Comparison of ENCODE assay signal across 28 cellular contexts in the genomic region with DNA sequence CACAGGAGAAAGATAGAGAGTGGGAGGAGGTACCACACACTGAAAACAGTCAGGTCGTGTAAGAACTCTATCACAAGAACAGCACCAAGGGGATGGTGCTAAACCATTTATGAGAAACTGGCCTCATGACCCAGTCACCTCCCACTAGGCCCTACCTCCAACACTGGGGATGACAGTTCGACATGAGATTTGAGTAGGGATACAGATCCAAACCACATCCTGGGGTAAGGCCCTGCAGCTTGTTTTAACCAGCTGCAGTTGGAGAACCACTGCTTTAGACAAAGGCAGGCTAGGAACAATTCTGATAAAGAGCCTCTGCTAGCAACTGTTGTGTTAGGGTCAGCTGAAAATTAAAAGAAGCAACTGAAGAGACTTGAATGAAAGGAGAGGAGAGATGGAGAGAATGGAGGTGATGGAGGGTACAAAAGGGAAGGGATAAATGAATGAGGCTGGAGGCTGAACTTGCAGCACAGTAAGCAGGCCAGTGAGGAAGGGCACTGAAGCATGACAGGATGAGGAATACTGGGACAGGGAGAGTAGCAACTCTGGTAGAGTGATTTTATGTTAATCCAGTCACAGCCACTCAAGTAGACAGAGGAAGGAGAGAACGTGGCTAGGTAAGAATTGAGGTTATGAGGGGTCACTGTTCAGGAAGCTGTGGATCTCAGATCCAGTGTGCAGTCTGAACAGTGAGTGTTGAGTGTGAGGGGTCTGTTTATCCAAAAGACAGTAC. TPM values are rescaled to one million over a fixed set of nuclear protein-coding genes. Genes with fewer than 3 reads are reported as not detected.
DNase-seq lines count a peak whose midpoint lies in the region; FAIRE-seq and TF ChIP-seq lines count a peak whose summit lies in the region.
"Had no signal": no experiment of that assay in that cellular context is flagged by ENCODE, and none has a peak within 500 bp of the region (broad histone marks: within the 10 kb centered on the region; RNA-seq: fewer than 3 reads in every experiment).

No MANE protein-coding gene starts in this region.

- H3K27ac Mint-ChIP-seq in neural progenitor cell = no peak overlapping the region
- H3K27ac Mint-ChIP-seq: CD4-positive, alpha-beta memory T cell had no signal

- no peak for TF ChIP-seq POLR2A in tibial nerve (IDR thresholded peaks at IDR 0.05)

- no peaks in the 10 kb centered on the region for H3F3A ChIP-seq in neural progenitor cell (ENCODE audit: low read depth)

- DNase-seq in Caki2 (ENCODE audit: low read depth) (peak; percentile 55), glomerular visceral epithelial cell (ENCODE audit: extremely low spot score) (peak; percentile 55), neural progenitor cell (ENCODE audit: low spot score) (peak; percentile 3), urothelium cell line (ENCODE audit: low spot score) (no peak), mammary epithelial cell (no peak), tibial nerve (ENCODE audit: low spot score in 2 of 2) (no peak)
- DNase-seq in Jurkat, Clone E6-1 (ENCODE audit: low read depth, low spot score) = peak; percentile 56
- DNase-seq: C1 segment of cervical spinal cord; CD4-positive, alpha-beta memory T cell; COR-L47; EL; GDM1; GOT3; HCEC 1CT; Kasumi-1; NCI-H1092 treated with DMSO at 0.1 percent for 48 hours; NCI-H1436; NCI-H187; NCI-H2081 treated with DMSO at 0.1 percent for 48 hours; NCI-H524; NCI-H748 treated with DMSO at 0.1 percent for 48 hours; NK-92 treated with Interleukin-12 subunit alpha and Interleukin-12 subunit beta, amount 100 ng/mL, for 24 hours; PC-3; SJCRH30 had no signal

- no TSS peak for BruUV-seq in mammary epithelial cell (replicated peaks; lab: Mats Ljungman, UMichigan)

- peaks cover 14% of the 10 kb centered on the region for H3K4me1 ChIP-seq in neural progenitor cell
- no peaks in the 10 kb centered on the region for H3K4me1 ChIP-seq in mammary epithelial cell (ENCODE audit: insufficient read depth, low read length)
- no peaks in the 10 kb centered on the region for H3K4me1 ChIP-seq in tibial nerve
- H3K4me1 ChIP-seq: SJCRH30 had no signal

- intact Hi-C loops in mammary epithelial cell (cut with micrococcal nuclease) = no loop called here

- H3K4me3 ChIP-seq in Jurkat, Clone E6-1 (ENCODE audit: low read length) = no peak overlapping the region
- H3K4me3 ChIP-seq in neural progenitor cell (no peak overlapping the region), mammary epithelial cell (replicated peaks in 1 of 3; ENCODE audit: insufficient read depth in 1 of 3, low read depth in 2 of 3, low read length in 3 of 3) (no peak overlapping the region), tibial nerve (no peak overlapping the region)
- H3K4me3 ChIP-seq: K562, SJCRH30 had no signal

- H3K9me3 ChIP-seq in neural progenitor cell (ENCODE audit: low read depth) (no peaks in the 10 kb centered on the region), mammary epithelial cell (replicated peaks; ENCODE audit: insufficient read depth, low read length) (no peaks in the 10 kb centered on the region), tibial nerve (no peaks in the 10 kb centered on the region)
- H3K9me3 ChIP-seq: SJCRH30 had no signal

- no peaks in the 10 kb centered on the region for H3K36me3 ChIP-seq in neural progenitor cell
- no peaks in the 10 kb centered on the region for H3K36me3 ChIP-seq in mammary epithelial cell (ENCODE audit: insufficient read depth, low read length)
- peaks cover 0 to 48% (median 0%) of the 10 kb centered on the region in 3 donors for H3K36me3 ChIP-seq in tibial nerve

- H3K4me2 ChIP-seq in neural progenitor cell (no peak overlapping the region), mammary epithelial cell (ENCODE audit: insufficient read depth, low read depth, low read length) (no peak overlapping the region)

- H3K27ac ChIP-seq in neural progenitor cell (no peak overlapping the region), mammary epithelial cell (ENCODE audit: insufficient read depth, low read depth, low read length) (no peak overlapping the region), tibial nerve (no peak overlapping the region)
- H3K27ac ChIP-seq: SJCRH30 had no signal

- H3K4me3 Mint-ChIP-seq in neural progenitor cell = no peak overlapping the region
- H3K4me3 Mint-ChIP-seq: CD4-positive, alpha-beta memory T cell had no signal

- H3K9me3 Mint-ChIP-seq in neural progenitor cell = no peaks in the 10 kb centered on the region
- H3K9me3 Mint-ChIP-seq: CD4-positive, alpha-beta memory T cell had no signal

- H3K36me3 Mint-ChIP-seq in neural progenitor cell = peaks cover 2% of the 10 kb centered on the region
- H3K36me3 Mint-ChIP-seq: CD4-positive, alpha-beta memory T cell had no signal

- dilution Hi-C loops in mammary epithelial cell (cut with HindIII; ENCODE audit: low sequenced_read_pairs) = no loop called here

- CTCF ChIA-PET in mammary epithelial cell (lab: Charles Lee; ENCODE audit: low non-redundant PET) = no interaction called here

- H4K20me1 ChIP-seq in neural progenitor cell (ENCODE audit: low read depth) (peaks cover 3% of the 10 kb centered on the region), mammary epithelial cell (ENCODE audit: insufficient read depth, low read length) (no peaks in the 10 kb centered on the region)

- TF ChIP-seq CTCF in neural progenitor cell (IDR thresholded peaks at IDR 0.05) (no peak), mammary epithelial cell (conservative IDR thresholded peaks at IDR 0.05 in 1 of 2, IDR thresholded peaks at IDR 0.05 in 1 of 2; ENCODE audit: extremely low read depth in 1 of 2, insufficient read depth in 1 of 2, low read depth in 1 of 2, low read length in 2 of 2) (no peak), tibial nerve (IDR thresholded peaks at IDR 0.05) (no peak)

- no peaks in the 10 kb centered on the region for H3K27me3 Mint-ChIP-seq in neural progenitor cell (ENCODE audit: insufficient read depth, low read depth)
- H3K27me3 Mint-ChIP-seq: CD4-positive, alpha-beta memory T cell had no signal

- TF ChIP-seq EP300 in tibial nerve (IDR thresholded peaks at IDR 0.05) = no peak

- no peaks in the 10 kb centered on the region for H3K4me1 Mint-ChIP-seq in neural progenitor cell
- H3K4me1 Mint-ChIP-seq: CD4-positive, alpha-beta memory T cell had no signal

- H3K9ac ChIP-seq in neural progenitor cell (no peak overlapping the region), mammary epithelial cell (ENCODE audit: insufficient read depth, low read length) (no peak overlapping the region)

- FAIRE-seq in urothelium cell line (lab: Jason Lieb, UNC) = no peak
- FAIRE-seq: A204.1, GM12891, HepG2, K562 had no signal

- no peaks in the 10 kb centered on the region for H3K27me3 ChIP-seq in neural progenitor cell
- no peaks in the 10 kb centered on the region for H3K27me3 ChIP-seq in mammary epithelial cell (ENCODE audit: insufficient read depth, low read length)
- no peaks in the 10 kb centered on the region for H3K27me3 ChIP-seq in tibial nerve
- H3K27me3 ChIP-seq: SJCRH30 had no signal

- H3K79me2 ChIP-seq in neural progenitor cell (ENCODE audit: low read depth) = no peaks in the 10 kb centered on the region
- no peaks in the 10 kb centered on the region for H3K79me2 ChIP-seq in mammary epithelial cell (ENCODE audit: insufficient read depth, low read length)

- in situ Hi-C loops in Caki2 (cut with HindIII; ENCODE audit: low pct_unique_long_range_greater_than_20kb, low sequenced_read_pairs) = no loop called here
- in situ Hi-C loops in mammary epithelial cell (cut with MboI; ENCODE audit: low sequenced_read_pairs in 2 of 2) = no loop called here

- WGBS in mammary epithelial cell (ENCODE audit: low coverage, missing lambda C conversion rate) = 82% methylated on average over 3 of the region's 3 CpGs
- 75 to 79% methylated on average over 3 of the region's 3 CpGs for WGBS in tibial nerve, 2 donors

- H2AFZ ChIP-seq in neural progenitor cell (replicated peaks) (no peak overlapping the region), mammary epithelial cell (ENCODE audit: low read depth, low read length) (no peak overlapping the region)

RNA-seq across cellular contexts. Expression of a gene that starts 23.6 kb away (rescaled TPM):
- total RNA-seq in Caki2 (2014; rRNA removed; shearing (Covaris generic); ENCODE audit: low replicate concordance) = 26.0 and 28.6 TPM in 2 replicates
- polyA plus RNA-seq in Jurkat, Clone E6-1 (2012; ENCODE audit: insufficient read depth, insufficient read length) = not detected
- total RNA-seq in neural progenitor cell (ENCODE audit: low replicate concordance) = 364 and 431 TPM in 2 replicates
- 100 to 1,000 TPM in 1 of 2 donors, 1 to 10 TPM in 1; 5.5 to 113 TPM for total RNA-seq in mammary epithelial cell
- polyA plus RNA-seq in mammary epithelial cell = 28.8 TPM
- polyA minus RNA-seq in mammary epithelial cell = 98.6 TPM
- total RNA-seq in tibial nerve = 100 to 1,000 TPM in 1 of 4 donors, 10 to 100 TPM in 3; 12.2 to 311 (median 62.5) TPM

Comparison
In these comparisons a context has a peak if more than half of its experiments do, and no peak if none do; other contexts are left out.
1. DNase-seq: peak in Caki2 (single experiment), Jurkat, Clone E6-1 (single experiment), glomerular visceral epithelial cell (single experiment) and neural progenitor cell (single experiment); none in urothelium cell line (single experiment), mammary epithelial cell (single experiment) and tibial nerve (0 of 2).